In genomic region chr15:27465213-27465612, GRCh38 we compare ENCODE assay signal across 25 cellular contexts.
"Had no signal": no experiment of that assay in that cellular context is flagged by ENCODE, and none has a peak within 500 bp of the region (broad histone marks: within the 10 kb centered on the region; RNA-seq: fewer than 3 reads in every experiment).

No MANE protein-coding gene starts in this region.

- H3K4me3 ChIP-seq: dorsolateral prefrontal cortex, heart right ventricle, left lung, ovary, psoas muscle, sigmoid colon, spleen, suprapubic skin, transverse colon, upper lobe of right lung, uterus had no signal

- H3K9me3 ChIP-seq: heart right ventricle, ovary, psoas muscle, suprapubic skin, transverse colon, upper lobe of right lung, uterus had no signal

- H3K36me3 ChIP-seq: heart right ventricle, left lung, ovary, sigmoid colon, spleen, suprapubic skin, transverse colon, upper lobe of right lung, uterus had no signal

- H3K4me1 Mint-ChIP-seq: naive thymus-derived CD8-positive, alpha-beta T cell; stimulated activated naive CD8-positive, alpha-beta T cell treated with anti-CD3 and anti-CD28 coated beads, Interleukin-15, amount 100 ng/mL, for 72 hours had no signal

- H3K27me3 ChIP-seq: dorsolateral prefrontal cortex, heart right ventricle, left lung, ovary, sigmoid colon, spleen, suprapubic skin, transverse colon, upper lobe of right lung, uterus had no signal

- H3K27me3 Mint-ChIP-seq: stimulated activated naive CD8-positive, alpha-beta T cell treated with anti-CD3 and anti-CD28 coated beads, Interleukin-15, amount 100 ng/mL, for 72 hours had no signal

- H3K4me1 ChIP-seq: heart right ventricle, left lung, psoas muscle, sigmoid colon, suprapubic skin, transverse colon, upper lobe of right lung, uterus had no signal

- H3K27ac Mint-ChIP-seq: naive thymus-derived CD8-positive, alpha-beta T cell; nephron progenitor cell; stimulated activated naive CD8-positive, alpha-beta T cell treated with anti-CD3 and anti-CD28 coated beads, Interleukin-15, amount 100 ng/mL, for 72 hours had no signal

- H3K36me3 Mint-ChIP-seq: naive thymus-derived CD8-positive, alpha-beta T cell had no signal

- H3K27ac ChIP-seq: heart right ventricle, left lung, ovary, psoas muscle, sigmoid colon, spleen, suprapubic skin, transverse colon, upper lobe of right lung, uterus had no signal

- ATAC-seq: heart right ventricle; left cardiac atrium; left lung; naive thymus-derived CD8-positive, alpha-beta T cell; psoas muscle; right cardiac atrium; stimulated activated naive CD8-positive, alpha-beta T cell treated with anti-CD3 and anti-CD28 coated beads, Interleukin-15, amount 100 ng/mL, for 72 hours; upper lobe of right lung had no signal

- H3K4me3 Mint-ChIP-seq: naive thymus-derived CD8-positive, alpha-beta T cell; nephron progenitor cell; stimulated activated naive CD8-positive, alpha-beta T cell treated with anti-CD3 and anti-CD28 coated beads, Interleukin-15, amount 100 ng/mL, for 72 hours had no signal

- DNase-seq: dorsolateral prefrontal cortex; effector CD4-positive, alpha-beta T cell; foreskin fibroblast; glutamatergic neuron; heart right ventricle; hippocampal formation; left cardiac atrium; left lung; naive thymus-derived CD8-positive, alpha-beta T cell; nephron progenitor cell; occipital lobe; ovary; posterior cingulate gyrus; psoas muscle; right cardiac atrium; sigmoid colon; spleen; stimulated activated CD4-positive, alpha-beta T cell treated with anti-CD3 and anti-CD28 coated beads, Interleukin-2, amount 100 ng/mL, for 48 hours; stimulated activated CD8-positive, alpha-beta memory T cell treated with anti-CD3 and anti-CD28 coated beads, Interleukin-4, amount 100 ng/mL, for 48 hours; stimulated activated naive CD4-positive, alpha-beta T cell; stimulated activated naive CD8-positive, alpha-beta T cell treated with anti-CD3 and anti-CD28 coated beads, Interleukin-15, amount 100 ng/mL, for 72 hours; transverse colon; upper lobe of right lung; uterus had no signal
